In genomic region chr10:48598243-48598935, GRCh38 we compare ENCODE assay signal across 13 cellular contexts. TPM values are rescaled to one million over a fixed set of nuclear protein-coding genes. Genes with fewer than 3 reads are reported as not detected.
DNase-seq lines count a peak whose midpoint lies in the region; ATAC-seq and TF ChIP-seq lines count a peak whose summit lies in the region.
"Had no signal": no experiment of that assay in that cellular context is flagged by ENCODE, and none has a peak within 500 bp of the region (broad histone marks: within the 10 kb centered on the region; RNA-seq: fewer than 3 reads in every experiment).

No MANE protein-coding gene starts in this region.

- ATAC-seq in GM21515 (IDR thresholded peaks at IDR 0.05; ENCODE audit: unreplicated experiment), result no peak

- no peaks in the 10 kb centered on the region for H3K27me3 ChIP-seq in colonic mucosa

- H3K9me3 ChIP-seq in colonic mucosa, result no peaks in the 10 kb centered on the region

- no peaks in the 10 kb centered on the region for H3K4me1 ChIP-seq in colonic mucosa

- DNase-seq in DMS79 treated with DMSO at 0.1 percent for 48 hours (lab: John Stamatoyannopoulos, UW) (peak; percentile 60), NCI-H2107 (lab: John Stamatoyannopoulos, UW) (peak; percentile 30), colonic mucosa (peak; percentile 36), osteocyte (ENCODE audit: extremely low spot score, unreplicated experiment) (peak; percentile 68), CD14-positive monocyte (ENCODE audit: low spot score) (no peak), NCI-H1048 (lab: John Stamatoyannopoulos, UW) (no peak), GDM1 (lab: John Stamatoyannopoulos, UW) (no peak)
- DNase-seq: activated CD4-positive, alpha-beta T cell treated with anti-CD3 and anti-CD28 coated beads, Interleukin-2, amount 10 ng/mL, durations not matched to agents 7 days and 5 days; KBM-7; NK-92 treated with Interleukin-12 subunit alpha and Interleukin-12 subunit beta, amount 100 ng/mL, for 24 hours had no signal

- H3K4me3 ChIP-seq in colonic mucosa, result no peak overlapping the region

- intact Hi-C loops in colonic mucosa (cut with DNase I) (no loop called here), CD14-positive monocyte (cut with micrococcal nuclease) (no loop called here)

- no peak for TF ChIP-seq CTCF in colonic mucosa (IDR thresholded peaks at IDR 0.05)
- no peak for TF ChIP-seq CTCF in osteocyte (IDR thresholded peaks at IDR 0.05)
- no peak for TF ChIP-seq CTCF in CD14-positive monocyte (IDR thresholded peaks at IDR 0.05)

- H3K27ac ChIP-seq in colonic mucosa, result no peak overlapping the region
- H3K27ac ChIP-seq: C4-2B had no signal

- H3K9ac ChIP-seq in colonic mucosa (ENCODE audit: low read depth in 2 of 2, low read length in 2 of 2), result no peak overlapping the region

- no peaks in the 10 kb centered on the region for H3K9me3 Mint-ChIP-seq in osteocyte (ENCODE audit: unreplicated experiment)
- no peaks in the 10 kb centered on the region for H3K9me3 Mint-ChIP-seq in CD14-positive monocyte
- H3K9me3 Mint-ChIP-seq: activated CD4-positive, alpha-beta T cell treated with anti-CD3 and anti-CD28 coated beads, Interleukin-2, amount 10 ng/mL, durations not matched to agents 7 days and 5 days had no signal

- no peaks in the 10 kb centered on the region for H3K36me3 ChIP-seq in colonic mucosa

- H3K27ac Mint-ChIP-seq in osteocyte (ENCODE audit: unreplicated experiment) (no peak overlapping the region), CD14-positive monocyte (peak overlapping the region in 1 of 7 donors; percentile 57)
- H3K27ac Mint-ChIP-seq: activated CD4-positive, alpha-beta T cell treated with anti-CD3 and anti-CD28 coated beads, Interleukin-2, amount 10 ng/mL, durations not matched to agents 7 days and 5 days; activated naive CD8-positive, alpha-beta T cell had no signal

- H3K27me3 Mint-ChIP-seq in osteocyte (ENCODE audit: unreplicated experiment) (no peaks in the 10 kb centered on the region), CD14-positive monocyte (ENCODE audit: low read depth in 3 of 3) (peaks cover 5 to 11% (median 7%) of the 10 kb centered on the region in 3 donors)
- H3K27me3 Mint-ChIP-seq: activated naive CD8-positive, alpha-beta T cell had no signal

- no peaks in the 10 kb centered on the region for H3K36me3 Mint-ChIP-seq in osteocyte (ENCODE audit: unreplicated experiment)
- peaks cover 4 to 5% of the 10 kb centered on the region in 2 donors for H3K36me3 Mint-ChIP-seq in CD14-positive monocyte
- H3K36me3 Mint-ChIP-seq: activated naive CD8-positive, alpha-beta T cell had no signal

- H3K4me3 Mint-ChIP-seq in osteocyte (ENCODE audit: unreplicated experiment), result no peak overlapping the region
- no peak overlapping the region for H3K4me3 Mint-ChIP-seq in CD14-positive monocyte
- H3K4me3 Mint-ChIP-seq: activated CD4-positive, alpha-beta T cell treated with anti-CD3 and anti-CD28 coated beads, Interleukin-2, amount 10 ng/mL, durations not matched to agents 7 days and 5 days; activated naive CD8-positive, alpha-beta T cell had no signal

- H3K4me1 Mint-ChIP-seq in osteocyte (ENCODE audit: unreplicated experiment) (peaks cover 24% of the 10 kb centered on the region), CD14-positive monocyte (no peaks in the 10 kb centered on the region)
- H3K4me1 Mint-ChIP-seq: activated CD4-positive, alpha-beta T cell treated with anti-CD3 and anti-CD28 coated beads, Interleukin-2, amount 10 ng/mL, durations not matched to agents 7 days and 5 days had no signal

RNA-seq across cellular contexts. Expression of gene ARHGAP22, which starts 6.5 kb away (rescaled TPM):
- total RNA-seq in colonic mucosa, result 1 to 10 TPM in 1 of 2 donors, under 1 TPM in 1; 0.86 to 1.6 TPM
- total RNA-seq in osteocyte, result 0.64 and 1.1 TPM in 2 replicates
- polyA plus RNA-seq in CD14-positive monocyte, result 1 to 10 TPM; 1.5 to 1.9 TPM
- total RNA-seq: activated CD4-positive, alpha-beta T cell treated with anti-CD3 and anti-CD28 coated beads, Interleukin-2, amount 10 ng/mL, durations not matched to agents 7 days and 5 days had no signal

Comparison
In these comparisons a context has a peak if more than half of its experiments do, and no peak if none do; other contexts are left out.
1. DNase-seq: peak in DMS79 treated with DMSO at 0.1 percent for 48 hours (single experiment), NCI-H2107 (single experiment), colonic mucosa (single experiment) and osteocyte (single experiment); none in CD14-positive monocyte (single experiment), NCI-H1048 (single experiment) and GDM1 (single experiment).